8 cellular contexts compared by ENCODE assay signal in the genomic region with DNA sequence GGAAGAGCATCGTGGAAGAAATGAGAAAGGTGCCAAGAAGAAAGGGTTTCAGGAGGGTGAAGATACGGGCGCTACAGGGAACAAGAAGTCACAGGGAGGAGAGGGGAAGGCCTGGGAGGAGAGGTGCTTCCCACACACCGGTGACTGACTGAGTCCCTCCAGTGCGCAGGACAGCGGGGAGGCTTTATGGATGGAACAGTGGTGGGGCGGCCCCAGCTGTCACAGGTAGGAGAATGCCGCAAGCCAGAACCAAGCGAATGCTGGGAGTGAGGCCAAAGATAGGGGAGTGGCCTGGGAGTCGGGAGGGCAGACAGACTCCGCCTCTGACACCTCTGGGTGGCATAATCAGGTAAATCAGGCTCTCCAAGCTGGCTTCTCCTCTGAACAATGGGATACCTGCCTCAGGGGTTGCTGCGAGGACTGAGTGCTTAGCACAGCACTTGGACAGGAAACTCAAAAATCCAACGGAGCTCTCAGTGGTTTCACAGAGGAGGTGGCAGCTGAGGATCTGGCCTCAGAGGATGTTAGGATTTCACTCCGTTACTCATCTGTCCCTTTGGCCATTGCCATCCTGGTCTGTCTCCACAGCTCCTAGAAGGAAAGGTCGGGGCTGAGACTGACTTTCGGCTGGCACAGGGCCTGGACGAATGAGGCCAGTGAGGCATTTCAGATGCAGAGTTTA. TPM values are rescaled to one million over a fixed set of nuclear protein-coding genes. Genes with fewer than 3 reads are reported as not detected.
A peak's percentile ranks its signal among the peaks of the same experiment; 100 is the strongest.
DNase-seq lines count a peak whose midpoint lies in the region; ATAC-seq and TF ChIP-seq lines count a peak whose summit lies in the region.

No MANE protein-coding gene starts in this region.

- H3K36me3 ChIP-seq in esophagus (ENCODE audit: control insufficient read depth in 2 of 2, insufficient read depth in 2 of 2, low read length in 1 of 2), result peaks cover 4 to 14% of the 10 kb centered on the region in 2 donors
- H3K36me3 ChIP-seq in stomach, result peaks cover 4 to 30% (median 27%) of the 10 kb centered on the region in 4 donors

- WGBS in esophagus, 2 donors, result 5 to 7% methylated on average over 17 of the region's 17 CpGs
- 3 to 7% (median 5%) methylated on average over 17 of the region's 17 CpGs for WGBS in stomach, 5 donors

- H3K27ac Mint-ChIP-seq in naive thymus-derived CD8-positive, alpha-beta T cell, result peak overlapping the region; percentile 82 to 97 (median 92)

- intact Hi-C loops in stomach (cut with DNase I; ENCODE audit: low total_unique reads), result no loop called here

- H3K27me3 ChIP-seq in esophagus (ENCODE audit: control insufficient read depth in 1 of 2, insufficient read depth in 2 of 2, low read length in 2 of 2) (no peaks in the 10 kb centered on the region), stomach (no peaks in the 10 kb centered on the region)

- no peaks in the 10 kb centered on the region for H3K36me3 Mint-ChIP-seq in naive thymus-derived CD8-positive, alpha-beta T cell

- H3K9me3 Mint-ChIP-seq in naive thymus-derived CD8-positive, alpha-beta T cell, result no peaks in the 10 kb centered on the region

- peaks cover 14 to 47% (median 44%) of the 10 kb centered on the region in 4 donors for H3K4me1 Mint-ChIP-seq in naive thymus-derived CD8-positive, alpha-beta T cell

- in situ Hi-C loops in Caki2 (cut with HindIII; ENCODE audit: low pct_unique_long_range_greater_than_20kb, low sequenced_read_pairs), result no loop called here

- H3K27ac ChIP-seq in esophagus (ENCODE audit: low read depth in 2 of 2, low read length in 1 of 2), result peak overlapping the region; percentile 73 to 94
- peak overlapping the region; percentile 84 to 94 (median 91) for H3K27ac ChIP-seq in stomach

- TF ChIP-seq CTCF in stomach (IDR thresholded peaks at IDR 0.05), result no peak

- H3K4me1 ChIP-seq in esophagus (ENCODE audit: control insufficient read depth in 2 of 2, insufficient read depth in 2 of 2, low read length in 1 of 2) (peaks cover 10 to 19% of the 10 kb centered on the region in 2 donors), stomach (peaks cover 20 to 55% (median 45%) of the 10 kb centered on the region in 4 donors)

- H3K9me3 ChIP-seq in esophagus (ENCODE audit: control insufficient read depth in 2 of 2, insufficient read depth in 1 of 2, low read depth in 1 of 2, low read length in 1 of 2) (no peaks in the 10 kb centered on the region), stomach (no peaks in the 10 kb centered on the region)

- no peaks in the 10 kb centered on the region for H3K27me3 Mint-ChIP-seq in naive thymus-derived CD8-positive, alpha-beta T cell

- DNase-seq in Caki2 (ENCODE audit: low read depth), result peak; percentile 64
- DNase-seq in NCI-H748 treated with DMSO at 0.1 percent for 48 hours (lab: John Stamatoyannopoulos, UW), result peak; percentile 90
- peak; percentile 48 for DNase-seq in activated T-cell treated with anti-CD3 and anti-CD28 coated beads for 1 hour (ENCODE audit: low read depth)
- peak; percentile 35 to 75 (median 53) for DNase-seq in naive thymus-derived CD8-positive, alpha-beta T cell
- peak; percentile 89 for DNase-seq in stomach

- ATAC-seq in HG02870 (IDR thresholded peaks at IDR 0.05; ENCODE audit: unreplicated experiment) (peak; percentile 40), HG03457 (IDR thresholded peaks at IDR 0.05; ENCODE audit: unreplicated experiment) (no peak)
- peak; percentile 50 to 57 for ATAC-seq in naive thymus-derived CD8-positive, alpha-beta T cell

- no peak for TF ChIP-seq EP300 in stomach (IDR thresholded peaks at IDR 0.05)

- TF ChIP-seq POLR2A in stomach (IDR thresholded peaks at IDR 0.05), result no peak

- H3K4me3 ChIP-seq in esophagus (ENCODE audit: low read depth in 1 of 2, low read length in 2 of 2) (peak overlapping the region; percentile 68 to 92), stomach (peak overlapping the region; percentile 72 to 93 (median 85))

- peak overlapping the region; percentile 80 to 94 (median 88) for H3K4me3 Mint-ChIP-seq in naive thymus-derived CD8-positive, alpha-beta T cell

- POLR2A ChIA-PET in naive thymus-derived CD8-positive, alpha-beta T cell (lab: Charles Lee), result interaction anchor here (0.6 to 3.2 kb wide), 19 partner anchors 12 to 1402 kb away, joined by 3 to 56 read pairs (median 4); a partner anchor contains a TSS

RNA-seq across cellular contexts. Expression of a gene that starts 0.8 kb away (rescaled TPM):
- 50.2 and 67.0 TPM in 2 replicates for total RNA-seq in Caki2 (2014; rRNA removed; shearing (Covaris generic); ENCODE audit: low replicate concordance)
- polyA plus RNA-seq in esophagus (10 to 100 TPM; 45.2 to 49.1 TPM), stomach (10 to 100 TPM; 27.3 to 29.1 (median 29.0) TPM)
- 10 to 100 TPM; 30.6 to 34.1 TPM for total RNA-seq in naive thymus-derived CD8-positive, alpha-beta T cell
- polyA plus RNA-seq in naive thymus-derived CD8-positive, alpha-beta T cell, result 10 to 100 TPM; 27.0 to 33.6 (median 27.5) TPM
- 10 to 100 TPM; 21.0 to 47.2 (median 30.7) TPM for total RNA-seq in stomach

RNA-seq across cellular contexts. Expression of a gene that starts 35.4 kb away (rescaled TPM):
- 0.78 and 2.6 TPM in 2 replicates for total RNA-seq in Caki2 (2014; rRNA removed; shearing (Covaris generic); ENCODE audit: low replicate concordance)
- under 1 TPM; 0.18 to 0.31 TPM for polyA plus RNA-seq in esophagus
- not detected for total RNA-seq in naive thymus-derived CD8-positive, alpha-beta T cell
- under 1 TPM in 2 of 3 donors, not detected in 1; 0.08 to 0.09 TPM for polyA plus RNA-seq in naive thymus-derived CD8-positive, alpha-beta T cell
- total RNA-seq in stomach, result 1 to 10 TPM in 1 of 5 donors, not detected in 4; 1.3 TPM
- polyA plus RNA-seq in stomach, result 1 to 10 TPM in 1 of 3 donors, under 1 TPM in 2; 0.78 to 2.1 (median 0.81) TPM

RNA-seq across cellular contexts. Expression of a gene that starts 47.1 kb away (rescaled TPM):
- 146 and 150 TPM in 2 replicates for total RNA-seq in Caki2 (2014; rRNA removed; shearing (Covaris generic); ENCODE audit: low replicate concordance)
- polyA plus RNA-seq in esophagus (10 to 100 TPM; 16.4 to 27.1 TPM), stomach (10 to 100 TPM; 19.8 to 23.8 (median 23.5) TPM)
- total RNA-seq in naive thymus-derived CD8-positive, alpha-beta T cell, result 10 to 100 TPM; 69.9 to 79.3 TPM
- polyA plus RNA-seq in naive thymus-derived CD8-positive, alpha-beta T cell, result 10 to 100 TPM; 42.7 to 61.3 (median 50.1) TPM
- total RNA-seq in stomach, result 100 to 1,000 TPM in 1 of 5 donors, 10 to 100 TPM in 4; 29.8 to 121 (median 48.7) TPM

RNA-seq across cellular contexts. Expression of a gene that starts 51.4 kb away (rescaled TPM):
- total RNA-seq in Caki2 (2014; rRNA removed; shearing (Covaris generic); ENCODE audit: low replicate concordance), result 48.4 and 72.9 TPM in 2 replicates
- 10 to 100 TPM; 55.4 to 66.4 TPM for polyA plus RNA-seq in esophagus
- total RNA-seq in naive thymus-derived CD8-positive, alpha-beta T cell, result 100 to 1,000 TPM; 118 to 129 TPM
- polyA plus RNA-seq in naive thymus-derived CD8-positive, alpha-beta T cell, result 10 to 100 TPM; 63.6 to 70.1 (median 66.2) TPM
- 100 to 1,000 TPM in 1 of 5 donors, 10 to 100 TPM in 4; 12.3 to 161 (median 61.6) TPM for total RNA-seq in stomach
- 10 to 100 TPM; 66.7 to 93.3 (median 74.5) TPM for polyA plus RNA-seq in stomach

RNA-seq across cellular contexts. Expression of a gene that starts 54.1 kb away (rescaled TPM):
- total RNA-seq in Caki2 (2014; rRNA removed; shearing (Covaris generic); ENCODE audit: low replicate concordance), result 65.6 and 77.5 TPM in 2 replicates
- 10 to 100 TPM; 28.8 to 32.5 TPM for polyA plus RNA-seq in esophagus
- total RNA-seq in naive thymus-derived CD8-positive, alpha-beta T cell, result 10 to 100 TPM; 19.1 to 19.2 TPM
- polyA plus RNA-seq in naive thymus-derived CD8-positive, alpha-beta T cell, result 10 to 100 TPM; 20.5 to 30.2 (median 21.9) TPM
- 10 to 100 TPM in 4 of 5 donors, 1 to 10 TPM in 1; 7.5 to 27.4 (median 19.6) TPM for total RNA-seq in stomach
- 10 to 100 TPM; 16.8 to 28.5 (median 27.6) TPM for polyA plus RNA-seq in stomach
